Comparison of ENCODE assay signal across 8 cellular contexts in genomic region chr12:51391047-51391837, GRCh38. TPM values are rescaled to one million over a fixed set of nuclear protein-coding genes. Genes with fewer than 3 reads are reported as not detected.
DNase-seq lines count a peak whose midpoint lies in the region; ATAC-seq and TF ChIP-seq lines count a peak whose summit lies in the region.

GALNT6 (minus strand) TSS chr12:51391406; CDS start chr12:51379781, 11,625 bp downstream.

- in situ Hi-C loops in ACHN (cut with HindIII; ENCODE audit: low pct_ligation_motif_present, low pct_unique_long_range_greater_than_20kb, low sequenced_read_pairs): no loop called here

- DNase-seq in ACHN (peak; percentile 30), SKM-1 treated with dmso at 0.1 percent for 144 hours (lab: John Stamatoyannopoulos, UW; ENCODE audit: unreplicated experiment) (peak; percentile 62), left ventricle myocardium inferior (no peak), sigmoid colon (no peak), mucosa of gallbladder (ENCODE audit: low spot score) (no peak)
- peak; percentile 60 to 83 for DNase-seq in activated naive CD4-positive, alpha-beta T cell treated with anti-CD3 and anti-CD28 coated beads, Interleukin-2, amount 50 U/mL, for 72 hours (ENCODE audit: low spot score in 2 of 2)

- peak within 1 kb of the TSS; percentile 70 for H3K4me3 ChIP-seq in left ventricle myocardium inferior
- peak within 1 kb of the TSS; percentile 18 to 53 (median 42) for H3K4me3 ChIP-seq in sigmoid colon

- peak; percentile 70 for TF ChIP-seq POLR2A in GM19099 (IDR thresholded peaks at IDR 0.05; ENCODE audit: extremely low read depth, insufficient read length, low read depth)
- no peak for TF ChIP-seq POLR2A in sigmoid colon (IDR thresholded peaks at IDR 0.05)

- H3K36me3 Mint-ChIP-seq in activated naive CD4-positive, alpha-beta T cell treated with anti-CD3 and anti-CD28 coated beads, Interleukin-2, amount 50 U/mL, for 72 hours: no peaks in the 10 kb centered on the region

- H3K27ac ChIP-seq in left ventricle myocardium inferior (replicated peaks) (peak within 1 kb of the TSS; percentile 10), sigmoid colon (peak within 1 kb of the TSS in 2 of 4 donors; percentile 14 to 38)

- no peak for TF ChIP-seq CTCF in left ventricle myocardium inferior (IDR thresholded peaks at IDR 0.05; ENCODE audit: borderline replicate concordance)
- no peak for TF ChIP-seq CTCF in sigmoid colon (IDR thresholded peaks at IDR 0.05)

- H3K9me3 ChIP-seq in left ventricle myocardium inferior (replicated peaks) (no peaks in the 10 kb centered on the region), sigmoid colon (no peaks in the 10 kb centered on the region)

- peak within 1 kb of the TSS in 1 of 2 donors; percentile 70 for H3K27ac Mint-ChIP-seq in activated naive CD4-positive, alpha-beta T cell treated with anti-CD3 and anti-CD28 coated beads, Interleukin-2, amount 50 U/mL, for 72 hours

- no peak for TF ChIP-seq EP300 in sigmoid colon (IDR thresholded peaks at IDR 0.05)

- 1 to 2% methylated on average over 57 of the region's 57 CpGs for WGBS in sigmoid colon, 2 donors

- H3K27me3 ChIP-seq in left ventricle myocardium inferior (ENCODE audit: low read depth): peaks cover 51% of the 10 kb centered on the region
- H3K27me3 ChIP-seq in sigmoid colon: peaks cover 15 to 31% (median 17%) of the 10 kb centered on the region in 3 donors

- ATAC-seq in HG03571 (IDR thresholded peaks at IDR 0.05; ENCODE audit: unreplicated experiment): peak; percentile 39
- peak; percentile 47 to 72 for ATAC-seq in activated naive CD4-positive, alpha-beta T cell treated with anti-CD3 and anti-CD28 coated beads, Interleukin-2, amount 50 U/mL, for 72 hours

- H3K4me1 ChIP-seq in left ventricle myocardium inferior (peaks cover 32% of the 10 kb centered on the region), sigmoid colon (peaks cover 0 to 17% (median 14%) of the 10 kb centered on the region in 4 donors)

- intact Hi-C loops in left ventricle myocardium inferior (cut with micrococcal nuclease) (no loop called here), sigmoid colon (cut with DNase I) (no loop called here)

- H3K9me3 Mint-ChIP-seq in activated naive CD4-positive, alpha-beta T cell treated with anti-CD3 and anti-CD28 coated beads, Interleukin-2, amount 50 U/mL, for 72 hours: no peaks in the 10 kb centered on the region

- H3K36me3 ChIP-seq in left ventricle myocardium inferior (no peaks in the 10 kb centered on the region), sigmoid colon (no peaks in the 10 kb centered on the region)

RNA-seq across cellular contexts. Expression of gene GALNT6, which starts in this region (rescaled TPM):
- total RNA-seq in activated naive CD4-positive, alpha-beta T cell treated with anti-CD3 and anti-CD28 coated beads, Interleukin-2, amount 50 U/mL, for 72 hours: 1 to 10 TPM; 2.5 to 8.8 TPM
- total RNA-seq in left ventricle myocardium inferior (0.60 TPM), sigmoid colon (1 to 10 TPM; 1.6 to 7.6 (median 4.6) TPM), mucosa of gallbladder (6.2 TPM)
- polyA plus RNA-seq in sigmoid colon: 10 to 100 TPM in 1 of 3 donors, 1 to 10 TPM in 2; 3.7 to 10.6 (median 7.2) TPM

Comparison
In these comparisons a context has a peak if more than half of its experiments do, and no peak if none do; other contexts are left out.
1. DNase-seq: peak in ACHN (single experiment), SKM-1 treated with dmso at 0.1 percent for 144 hours (single experiment) and activated naive CD4-positive, alpha-beta T cell treated with anti-CD3 and anti-CD28 coated beads, Interleukin-2, amount 50 U/mL, for 72 hours (2 of 2); none in left ventricle myocardium inferior (single experiment), sigmoid colon (single experiment) and mucosa of gallbladder (single experiment).